8 cellular contexts compared by ENCODE assay signal in genomic region chr22:50599816-50600454, GRCh38. TPM values are rescaled to one million over a fixed set of nuclear protein-coding genes. Genes with fewer than 3 reads are reported as not detected.
DNase-seq lines count a peak whose midpoint lies in the region; ATAC-seq and TF ChIP-seq lines count a peak whose summit lies in the region.

No MANE protein-coding gene starts in this region.

- peak overlapping the region; percentile 19 to 58 for H3K4me3 ChIP-seq in right atrium auricular region
- H3K4me3 ChIP-seq in spleen, result peak overlapping the region in 7 of 8 donors; percentile 25 to 71 (median 50)

- H3K9me3 ChIP-seq in right atrium auricular region, result no peaks in the 10 kb centered on the region
- H3K9me3 ChIP-seq in spleen, result no peaks in the 10 kb centered on the region

- no peak for TF ChIP-seq CTCF in GM13977 (IDR thresholded peaks at IDR 0.05; ENCODE audit: extremely low read depth, insufficient read depth, missing control alignments)
- no peak for TF ChIP-seq CTCF in right atrium auricular region (IDR thresholded peaks at IDR 0.05)
- no peak for TF ChIP-seq CTCF in spleen (IDR thresholded peaks at IDR 0.05 in 8 of 11, conservative IDR thresholded peaks at IDR 0.05 in 3 of 11)

- in situ Hi-C loops in GM13977 (cut with MboI; ENCODE audit: low pct_unique_long_range_greater_than_20kb, low sequenced_read_pairs, unreplicated experiment), result no loop called here
- in situ Hi-C loops in SK-MEL-5 (cut with HindIII; ENCODE audit: low pct_unique_long_range_greater_than_20kb, low sequenced_read_pairs), result no loop called here

- 15 to 27% (median 24%) methylated on average over 28 to 52 of the region's 52 CpGs for WGBS in spleen, 5 donors

- H3K36me3 Mint-ChIP-seq in activated naive CD8-positive, alpha-beta T cell, result peaks cover 8% of the 10 kb centered on the region

- H3K9me3 Mint-ChIP-seq in activated naive CD8-positive, alpha-beta T cell (ENCODE audit: low read depth), result no peaks in the 10 kb centered on the region

- no peak for TF ChIP-seq POLR2A in spleen (IDR thresholded peaks at IDR 0.05)

- H3K27ac ChIP-seq in right atrium auricular region, result no peak overlapping the region
- H3K27ac ChIP-seq in spleen, result no peak overlapping the region

- peaks cover 19% of the 10 kb centered on the region for H3K27me3 Mint-ChIP-seq in activated naive CD8-positive, alpha-beta T cell

- intact Hi-C loops in spleen (cut with DNase I; ENCODE audit: low total_unique reads), result no loop called here

- H3K4me1 ChIP-seq in right atrium auricular region (peaks cover 0 to 17% of the 10 kb centered on the region in 2 donors), spleen (peaks cover 0 to 30% (median 16%) of the 10 kb centered on the region in 6 donors)

- H3K27me3 ChIP-seq in right atrium auricular region, result peaks cover 4 to 8% of the 10 kb centered on the region in 2 donors
- peaks cover 5 to 69% (median 48%) of the 10 kb centered on the region in 7 donors for H3K27me3 ChIP-seq in spleen (replicated peaks in 1 of 7)

- peak overlapping the region; percentile 74 for H3K4me3 Mint-ChIP-seq in activated naive CD8-positive, alpha-beta T cell

- ATAC-seq in HG03139 (IDR thresholded peaks at IDR 0.05; ENCODE audit: unreplicated experiment), result no peak

- H3K36me3 ChIP-seq in right atrium auricular region (no peaks in the 10 kb centered on the region), spleen (peaks cover 0 to 5% (median 0%) of the 10 kb centered on the region in 6 donors)

- peaks cover 15% of the 10 kb centered on the region for H3K4me1 Mint-ChIP-seq in activated naive CD8-positive, alpha-beta T cell (ENCODE audit: low read depth)

- DNase-seq in GM13977 (ENCODE audit: low spot score) (peak; percentile 89), SK-MEL-5 (ENCODE audit: low read depth, low spot score) (peak; percentile 22), right atrium auricular region (ENCODE audit: low spot score) (no peak), spleen (peak; percentile 85), SKM-1 treated with dmso at 0.1 percent for 144 hours (lab: John Stamatoyannopoulos, UW; ENCODE audit: unreplicated experiment) (no peak), pons (ENCODE audit: low spot score) (no peak)

- H3K27ac Mint-ChIP-seq in activated naive CD8-positive, alpha-beta T cell, result no peak overlapping the region

RNA-seq across cellular contexts. Expression of gene MAPK8IP2, which starts 0.7 kb away (rescaled TPM):
- total RNA-seq in SK-MEL-5 (2014; rRNA removed; shearing (Covaris generic)), result 18.8 and 20.0 TPM in 2 replicates
- polyA plus RNA-seq in SK-MEL-5 (2015; cell fraction: cytosol; rRNA removed), result 19.4 and 22.5 TPM in 2 replicates
- 9.5 and 13.0 TPM in 2 replicates for polyA plus RNA-seq in SK-MEL-5 (2015; cell fraction: nucleus; rRNA removed)
- total RNA-seq in right atrium auricular region (under 1 TPM; 0.26 to 0.71 TPM), spleen (1 to 10 TPM in 3 of 7 donors, under 1 TPM in 4; 0.64 to 2.7 (median 0.79) TPM)
- under 1 TPM; 0.22 to 0.99 (median 0.29) TPM for polyA plus RNA-seq in spleen

RNA-seq across cellular contexts. Expression of gene CHKB, which starts 17.3 kb away (rescaled TPM):
- total RNA-seq in SK-MEL-5 (2014; rRNA removed; shearing (Covaris generic)), result 22.2 and 27.7 TPM in 2 replicates
- polyA plus RNA-seq in SK-MEL-5 (2015; cell fraction: cytosol; rRNA removed), result 19.5 and 20.2 TPM in 2 replicates
- polyA plus RNA-seq in SK-MEL-5 (2015; cell fraction: nucleus; rRNA removed), result 466 and 471 TPM in 2 replicates
- 10 to 100 TPM; 25.1 to 29.5 TPM for total RNA-seq in right atrium auricular region
- total RNA-seq in spleen, result 100 to 1,000 TPM in 5 of 7 donors, 10 to 100 TPM in 2; 94.4 to 142 (median 111) TPM
- polyA plus RNA-seq in spleen, result 100 to 1,000 TPM; 161 to 502 (median 339) TPM

RNA-seq across cellular contexts. Expression of gene CPT1B, which starts 21.7 kb away (rescaled TPM):
- total RNA-seq in SK-MEL-5 (2014; rRNA removed; shearing (Covaris generic)), result 5.4 and 12.6 TPM in 2 replicates
- polyA plus RNA-seq in SK-MEL-5 (2015; cell fraction: cytosol; rRNA removed), result 3.0 and 4.7 TPM in 2 replicates
- 181 and 192 TPM in 2 replicates for polyA plus RNA-seq in SK-MEL-5 (2015; cell fraction: nucleus; rRNA removed)
- total RNA-seq in right atrium auricular region, result 100 to 1,000 TPM; 184 to 281 TPM
- total RNA-seq in spleen, result 10 to 100 TPM; 25.0 to 46.4 (median 31.5) TPM
- 10 to 100 TPM; 23.6 to 55.3 (median 37.0) TPM for polyA plus RNA-seq in spleen

RNA-seq across cellular contexts. Expression of gene ARSA, which starts 28.0 kb away (rescaled TPM):
- total RNA-seq in SK-MEL-5 (2014; rRNA removed; shearing (Covaris generic)), result 17.5 and 20.9 TPM in 2 replicates
- 62.2 and 65.0 TPM in 2 replicates for polyA plus RNA-seq in SK-MEL-5 (2015; cell fraction: cytosol; rRNA removed)
- polyA plus RNA-seq in SK-MEL-5 (2015; cell fraction: nucleus; rRNA removed), result 147 and 162 TPM in 2 replicates
- total RNA-seq in right atrium auricular region, result 10 to 100 TPM; 30.7 to 38.9 TPM
- 10 to 100 TPM; 51.0 to 80.2 (median 58.7) TPM for total RNA-seq in spleen
- 100 to 1,000 TPM in 1 of 3 donors, 10 to 100 TPM in 2; 26.0 to 108 (median 86.7) TPM for polyA plus RNA-seq in spleen

RNA-seq across cellular contexts. Expression of gene SYCE3, which starts 37.2 kb away (rescaled TPM):
- total RNA-seq in SK-MEL-5 (2014; rRNA removed; shearing (Covaris generic)), result not detected in 2 replicates
- polyA plus RNA-seq in SK-MEL-5 (2015; cell fraction: cytosol; rRNA removed), result not detected in 2 replicates
- not detected in 2 replicates for polyA plus RNA-seq in SK-MEL-5 (2015; cell fraction: nucleus; rRNA removed)
- total RNA-seq in right atrium auricular region (not detected), spleen (1 to 10 TPM in 1 of 7 donors, not detected in 6; 3.0 TPM)
- polyA plus RNA-seq in spleen, result under 1 TPM in 1 of 3 donors, not detected in 2; 0.50 TPM

Comparison
In these comparisons a context has a peak if more than half of its experiments do, and no peak if none do; other contexts are left out.
1. DNase-seq: peak in GM13977 (single experiment), SK-MEL-5 (single experiment) and spleen (single experiment); none in right atrium auricular region (single experiment), SKM-1 treated with dmso at 0.1 percent for 144 hours (single experiment) and pons (single experiment).